20 cellular contexts compared by ENCODE assay signal in the genomic region with DNA sequence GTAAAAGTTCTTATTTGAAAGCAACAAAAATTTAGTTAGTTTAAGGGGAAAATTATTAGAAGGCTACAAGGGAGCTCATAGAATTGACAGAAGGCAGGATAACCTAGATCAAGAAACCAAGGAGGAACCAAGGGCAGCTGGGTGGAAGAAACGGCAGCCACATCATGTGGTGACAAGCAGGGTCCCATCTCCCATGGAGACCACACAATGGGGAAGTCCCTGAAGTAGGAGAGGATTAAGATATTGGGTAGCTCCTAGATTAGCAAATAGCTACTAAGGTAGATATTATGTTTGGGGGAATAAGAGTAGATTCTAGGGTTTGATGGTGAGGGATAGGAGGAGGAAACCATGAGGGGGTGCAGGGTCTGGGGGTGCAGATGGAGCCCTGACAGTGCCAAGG. TPM values are rescaled to one million over a fixed set of nuclear protein-coding genes. Genes with fewer than 3 reads are reported as not detected.
A peak's percentile ranks its signal among the peaks of the same experiment; 100 is the strongest.
DNase-seq lines count a peak whose midpoint lies in the region; ATAC-seq, FAIRE-seq and TF ChIP-seq lines count a peak whose summit lies in the region.
"Had no signal": no experiment of that assay in that cellular context is flagged by ENCODE, and none has a peak within 500 bp of the region (broad histone marks: within the 10 kb centered on the region; RNA-seq: fewer than 3 reads in every experiment).

No MANE protein-coding gene starts in this region.

- H3K4me3 ChIP-seq in bronchial epithelial cell (ENCODE audit: low read depth, low read length), result no peak overlapping the region
- no peak overlapping the region for H3K4me3 ChIP-seq in breast epithelium
- H3K4me3 ChIP-seq: SJSA1 had no signal

- H3K36me3 Mint-ChIP-seq in activated CD4-positive, alpha-beta T cell treated with anti-CD3 and anti-CD28 coated beads, Interleukin-2, amount 10 ng/mL, durations not matched to agents 24 days and 14 days (ENCODE audit: low read depth), result no peaks in the 10 kb centered on the region

- intact Hi-C loops in breast epithelium (cut with DNase I; ENCODE audit: low total_unique reads), result no loop called here
- intact Hi-C loops in activated CD4-positive, alpha-beta T cell treated with anti-CD3 and anti-CD28 coated beads, Interleukin-2, amount 10 ng/mL, durations not matched to agents 24 days and 14 days (cut with micrococcal nuclease), result no loop called here

- H3K4me3 Mint-ChIP-seq in activated CD4-positive, alpha-beta T cell treated with anti-CD3 and anti-CD28 coated beads, Interleukin-2, amount 10 ng/mL, durations not matched to agents 24 days and 14 days, result no peak overlapping the region

- peak; percentile 7 for FAIRE-seq in bronchial epithelial cell (lab: Jason Lieb, UNC)
- FAIRE-seq: GM12892 had no signal

- no peaks in the 10 kb centered on the region for H3K4me1 ChIP-seq in breast epithelium
- H3K4me1 ChIP-seq: SJSA1 had no signal

- H3K27me3 ChIP-seq in bronchial epithelial cell (ENCODE audit: control insufficient read depth, insufficient read depth, low read length) (no peaks in the 10 kb centered on the region), breast epithelium (no peaks in the 10 kb centered on the region)
- H3K27me3 ChIP-seq: SJSA1 had no signal

- H3K9me3 Mint-ChIP-seq in activated CD4-positive, alpha-beta T cell treated with anti-CD3 and anti-CD28 coated beads, Interleukin-2, amount 10 ng/mL, durations not matched to agents 24 days and 14 days, result peaks cover 4% of the 10 kb centered on the region

- DNase-seq in SIG-M5 treated with dmso at 0.1 percent for 504 hours (lab: John Stamatoyannopoulos, UW; ENCODE audit: unreplicated experiment) (peak; percentile 45), SIG-M5 (lab: John Stamatoyannopoulos, UW) (no peak), MV-4-11 (lab: John Stamatoyannopoulos, UW) (peak; percentile 75), bronchial epithelial cell (ENCODE audit: low read depth) (no peak), breast epithelium (ENCODE audit: low spot score in 2 of 2) (no peak), epidermal melanocyte (ENCODE audit: insufficient read length, low spot score) (no peak)
- DNase-seq in activated CD4-positive, alpha-beta T cell treated with anti-CD3 and anti-CD28 coated beads, Interleukin-2, amount 10 ng/mL, durations not matched to agents 24 days and 14 days, result no peak
- DNase-seq: 8988T, DMS 273 treated with DMSO at 0.1 percent for 48 hours, GOT3, NCI-H1105, NCI-H1694 treated with DMSO at 0.1 percent for 48 hours, NCI-H2107, NCI-H2227 treated with DMSO at 0.1 percent for 48 hours, NCI-H524 treated with DMSO at 0.1 percent for 48 hours, RPMI8226 had no signal

- no peak overlapping the region for H3K27ac Mint-ChIP-seq in activated CD4-positive, alpha-beta T cell treated with anti-CD3 and anti-CD28 coated beads, Interleukin-2, amount 10 ng/mL, durations not matched to agents 24 days and 14 days

- no peaks in the 10 kb centered on the region for H3K4me1 Mint-ChIP-seq in activated CD4-positive, alpha-beta T cell treated with anti-CD3 and anti-CD28 coated beads, Interleukin-2, amount 10 ng/mL, durations not matched to agents 24 days and 14 days

- TF ChIP-seq CTCF in bronchial epithelial cell (IDR thresholded peaks at IDR 0.05; ENCODE audit: insufficient read depth, low read length, severe bottlenecking) (no peak), breast epithelium (IDR thresholded peaks at IDR 0.05) (no peak)

- H3K36me3 ChIP-seq in bronchial epithelial cell (ENCODE audit: control insufficient read depth, insufficient read depth, low read length) (no peaks in the 10 kb centered on the region), breast epithelium (no peaks in the 10 kb centered on the region)
- H3K36me3 ChIP-seq: SJSA1 had no signal

- no peak for ATAC-seq in GM19324 (IDR thresholded peaks at IDR 0.05; ENCODE audit: low FRiP score, unreplicated experiment)

- H3K27ac ChIP-seq in breast epithelium, result no peak overlapping the region
- H3K27ac ChIP-seq: C4-2B, SJSA1 had no signal

- TF ChIP-seq POLR2A in breast epithelium (IDR thresholded peaks at IDR 0.05), result no peak

- peaks cover 8% of the 10 kb centered on the region for H3K27me3 Mint-ChIP-seq in activated CD4-positive, alpha-beta T cell treated with anti-CD3 and anti-CD28 coated beads, Interleukin-2, amount 10 ng/mL, durations not matched to agents 24 days and 14 days

- no peaks in the 10 kb centered on the region for H3K9me3 ChIP-seq in breast epithelium
- H3K9me3 ChIP-seq: SJSA1 had no signal

RNA-seq across cellular contexts. Expression of a gene that starts 48.0 kb away (rescaled TPM):
- total RNA-seq in bronchial epithelial cell, result 22.4 and 39.4 TPM in 2 replicates
- total RNA-seq in breast epithelium, result 1 to 10 TPM; 1.3 to 7.2 (median 5.6) TPM
- 7.9 and 9.0 TPM in 2 replicates for total RNA-seq in activated CD4-positive, alpha-beta T cell treated with anti-CD3 and anti-CD28 coated beads, Interleukin-2, amount 10 ng/mL, durations not matched to agents 24 days and 14 days

RNA-seq across cellular contexts. Expression of a gene that starts 51.7 kb away (rescaled TPM):
- under 0.01 and 0.38 TPM in 2 replicates for total RNA-seq in bronchial epithelial cell
- total RNA-seq in breast epithelium, result 1 to 10 TPM in 1 of 3 donors, under 1 TPM in 2; 0.16 to 1.6 (median 0.66) TPM
- 0.28 and 0.31 TPM in 2 replicates for total RNA-seq in activated CD4-positive, alpha-beta T cell treated with anti-CD3 and anti-CD28 coated beads, Interleukin-2, amount 10 ng/mL, durations not matched to agents 24 days and 14 days

RNA-seq across cellular contexts. Expression of a gene that starts 52.0 kb away (rescaled TPM):
- total RNA-seq in bronchial epithelial cell, result 35.8 and 41.7 TPM in 2 replicates
- total RNA-seq in breast epithelium, result 10 to 100 TPM; 25.3 to 54.9 (median 39.0) TPM
- total RNA-seq in activated CD4-positive, alpha-beta T cell treated with anti-CD3 and anti-CD28 coated beads, Interleukin-2, amount 10 ng/mL, durations not matched to agents 24 days and 14 days, result 13.0 and 14.6 TPM in 2 replicates

Comparison
In these comparisons a context has a peak if more than half of its experiments do, and no peak if none do; other contexts are left out.
1. DNase-seq: peak in SIG-M5 treated with dmso at 0.1 percent for 504 hours (single experiment) and MV-4-11 (single experiment); none in SIG-M5 (single experiment), bronchial epithelial cell (single experiment), breast epithelium (0 of 2), activated CD4-positive, alpha-beta T cell treated with anti-CD3 and anti-CD28 coated beads, Interleukin-2, amount 10 ng/mL, durations not matched to agents 24 days and 14 days (single experiment) and epidermal melanocyte (single experiment).